ENCODE assay signal across 27 cellular contexts in genomic region chr20:48310312-48310711, GRCh38.
"Had no signal": no experiment of that assay in that cellular context is flagged by ENCODE, and none has a peak within 500 bp of the region (broad histone marks: within the 10 kb centered on the region; RNA-seq: fewer than 3 reads in every experiment).

No MANE protein-coding gene starts in this region.

- DNase-seq: dermis blood vessel endothelial cell; effector memory CD4-positive, alpha-beta T cell; erythroblast; esophagus squamous epithelium; foreskin melanocyte; hypothalamus; immature natural killer cell; islet precursor cell; kidney glomerular epithelial cell; left colon; mesenchymal stem cell; naive B cell; stimulated activated CD4-positive, alpha-beta T cell treated with anti-CD3 and anti-CD28 coated beads, Interleukin-15, amount 100 ng/mL, for 24 hours; stimulated activated CD4-positive, alpha-beta T cell treated with anti-CD3 and anti-CD28 coated beads, Interleukin-2, amount 100 ng/mL, for 48 hours; stimulated activated naive CD4-positive, alpha-beta T cell; stimulated activated naive CD8-positive, alpha-beta T cell treated with anti-CD3 and anti-CD28 coated beads, Interleukin-15, amount 100 ng/mL, for 72 hours; thyroid gland; trophoblast cell had no signal

- H3K9me3 ChIP-seq: esophagus squamous epithelium, mucosa of descending colon, neutrophil, right atrium auricular region, suprapubic skin, thyroid gland, vagina had no signal

- ATAC-seq: left colon; mucosa of descending colon; natural killer cell treated with Interleukin-12 subunit alpha and Interleukin-12 subunit beta and Interleukin-15 and Interleukin-18, amount 100 ng/mL, for 72 hours; stimulated activated naive CD8-positive, alpha-beta T cell treated with anti-CD3 and anti-CD28 coated beads, Interleukin-15, amount 100 ng/mL, for 72 hours had no signal

- H3K36me3 ChIP-seq: esophagus squamous epithelium, neutrophil, right atrium auricular region, suprapubic skin, thyroid gland, vagina had no signal

- H3K4me1 ChIP-seq: parathyroid adenoma, right atrium auricular region, suprapubic skin, thyroid gland had no signal

- H3K27me3 ChIP-seq: right atrium auricular region, thyroid gland, vagina had no signal

- H3K27ac ChIP-seq: coronary artery, esophagus squamous epithelium, neutrophil, parathyroid adenoma, right atrium auricular region, skin epidermis, suprapubic skin, thyroid gland, vagina had no signal

- H3K4me3 ChIP-seq: coronary artery, esophagus squamous epithelium, mucosa of descending colon, right atrium auricular region, skin epidermis, suprapubic skin, thyroid gland, vagina had no signal
